8 cellular contexts compared by ENCODE assay signal in genomic region chr7:93148135-93148534, GRCh38. TPM values are rescaled to one million over a fixed set of nuclear protein-coding genes. Genes with fewer than 3 reads are reported as not detected.
DNase-seq lines count a peak whose midpoint lies in the region; ATAC-seq and TF ChIP-seq lines count a peak whose summit lies in the region.

SAMD9L (minus strand) TSS chr7:93148385; CDS start chr7:93135971, 12,414 bp downstream.

- WGBS in prostate gland: 38% methylated on average over 2 of the region's 2 CpGs

- peak within 1 kb of the TSS in 1 of 2 donors; percentile 42 for H3K27ac ChIP-seq in prostate gland

- no peaks in the 10 kb centered on the region for H3K27me3 Mint-ChIP-seq in activated CD4-positive, alpha-beta T cell treated with anti-CD3 and anti-CD28 coated beads, Interleukin-2, amount 10 ng/mL, durations not matched to agents 24 days and 14 days

- intact Hi-C loops in activated CD4-positive, alpha-beta T cell treated with anti-CD3 and anti-CD28 coated beads, Interleukin-2, amount 10 ng/mL, durations not matched to agents 24 days and 14 days (cut with micrococcal nuclease): loop anchor here (1.0 kb wide), 1 partner anchor 30 kb away; no protein-coding TSS in a partner anchor
- intact Hi-C loops in prostate gland (cut with DNase I): no loop called here

- H3K27ac Mint-ChIP-seq in activated CD4-positive, alpha-beta T cell treated with anti-CD3 and anti-CD28 coated beads, Interleukin-2, amount 10 ng/mL, durations not matched to agents 24 days and 14 days: peak within 1 kb of the TSS; percentile 94

- H3K4me1 Mint-ChIP-seq in activated CD4-positive, alpha-beta T cell treated with anti-CD3 and anti-CD28 coated beads, Interleukin-2, amount 10 ng/mL, durations not matched to agents 24 days and 14 days: peaks cover 40% of the 10 kb centered on the region

- no peaks in the 10 kb centered on the region for H3K4me1 ChIP-seq in prostate gland (replicated peaks)

- peaks cover 23% of the 10 kb centered on the region for H3K36me3 Mint-ChIP-seq in activated CD4-positive, alpha-beta T cell treated with anti-CD3 and anti-CD28 coated beads, Interleukin-2, amount 10 ng/mL, durations not matched to agents 24 days and 14 days (ENCODE audit: low read depth)

- H3K9me3 ChIP-seq in prostate gland: no peaks in the 10 kb centered on the region

- no peaks in the 10 kb centered on the region for H3K36me3 ChIP-seq in prostate gland

- no peak for TF ChIP-seq CTCF in prostate gland (IDR thresholded peaks at IDR 0.05)

- peak; percentile 14 for TF ChIP-seq POLR2A in erythroblast (IDR thresholded peaks at IDR 0.05; ENCODE audit: low read length)
- TF ChIP-seq POLR2A in prostate gland (IDR thresholded peaks at IDR 0.05): no peak

- DNase-seq in activated CD4-positive, alpha-beta T cell treated with anti-CD3 and anti-CD28 coated beads, Interleukin-2, amount 10 ng/mL, durations not matched to agents 24 days and 14 days: peak; percentile 71
- no peak for DNase-seq in activated CD4-positive, alpha-beta T cell treated with anti-CD3 and anti-CD28 coated beads, Interleukin-2, amount 50 U/mL, for 1 hour
- DNase-seq in SIG-M5 treated with dmso at 0.1 percent for 504 hours (lab: John Stamatoyannopoulos, UW; ENCODE audit: unreplicated experiment) (peak; percentile 73), erythroblast (lab: John Stamatoyannopoulos, UW) (peak; percentile 54 to 64), prostate gland (ENCODE audit: low spot score) (no peak), NCI-H82 (lab: John Stamatoyannopoulos, UW) (no peak), GOT3 (lab: John Stamatoyannopoulos, UW) (no peak)

- ATAC-seq in HG02973 (IDR thresholded peaks at IDR 0.05; ENCODE audit: unreplicated experiment): peak; percentile 58

- peak within 1 kb of the TSS; percentile 95 for H3K4me3 Mint-ChIP-seq in activated CD4-positive, alpha-beta T cell treated with anti-CD3 and anti-CD28 coated beads, Interleukin-2, amount 10 ng/mL, durations not matched to agents 24 days and 14 days

- peaks cover 5% of the 10 kb centered on the region for H3K9me3 Mint-ChIP-seq in activated CD4-positive, alpha-beta T cell treated with anti-CD3 and anti-CD28 coated beads, Interleukin-2, amount 10 ng/mL, durations not matched to agents 24 days and 14 days

- peak within 1 kb of the TSS; percentile 17 to 18 for H3K4me3 ChIP-seq in prostate gland

- H3K27me3 ChIP-seq in prostate gland (replicated peaks; ENCODE audit: insufficient read depth): no peaks in the 10 kb centered on the region

RNA-seq across cellular contexts. Expression of gene SAMD9L, which starts in this region (rescaled TPM):
- total RNA-seq in activated CD4-positive, alpha-beta T cell treated with anti-CD3 and anti-CD28 coated beads, Interleukin-2, amount 10 ng/mL, durations not matched to agents 24 days and 14 days: 15.8 and 16.4 TPM in 2 replicates
- total RNA-seq in prostate gland: 1 to 10 TPM; 2.2 to 6.2 TPM

Comparison
In these comparisons a context has a peak if more than half of its experiments do, and no peak if none do; other contexts are left out.
1. DNase-seq: peak in activated CD4-positive, alpha-beta T cell treated with anti-CD3 and anti-CD28 coated beads, Interleukin-2, amount 10 ng/mL, durations not matched to agents 24 days and 14 days (single experiment), SIG-M5 treated with dmso at 0.1 percent for 504 hours (single experiment) and erythroblast (2 of 2); none in activated CD4-positive, alpha-beta T cell treated with anti-CD3 and anti-CD28 coated beads, Interleukin-2, amount 50 U/mL, for 1 hour (single experiment), prostate gland (single experiment), NCI-H82 (single experiment) and GOT3 (single experiment).